Comparison of ENCODE assay signal across 8 cellular contexts in the genomic region with DNA sequence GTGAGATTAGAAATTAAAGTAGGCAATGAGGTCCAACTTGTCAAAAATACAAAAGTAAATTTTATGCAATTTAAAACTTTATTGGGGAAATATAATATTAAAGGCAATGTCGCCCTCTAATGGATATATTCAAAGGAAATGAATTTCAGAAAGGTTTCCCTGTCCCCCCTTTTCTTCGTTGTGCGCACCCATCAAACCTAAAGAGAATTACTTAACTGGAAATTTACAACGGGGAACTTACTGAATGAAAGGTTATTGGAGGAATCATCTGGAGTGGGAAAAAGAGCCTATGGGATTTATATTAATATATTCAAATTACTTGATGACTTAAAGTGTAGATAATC. TPM values are rescaled to one million over a fixed set of nuclear protein-coding genes. Genes with fewer than 3 reads are reported as not detected.
DNase-seq lines count a peak whose midpoint lies in the region; ATAC-seq and TF ChIP-seq lines count a peak whose summit lies in the region.

No MANE protein-coding gene starts in this region.

- intact Hi-C loops in left ventricle myocardium inferior (cut with micrococcal nuclease) = loop anchor here (2.0 kb wide), 1 partner anchor 185 kb away; no protein-coding TSS in a partner anchor
- intact Hi-C loops in Right ventricle myocardium inferior (cut with DNase I) = loop anchor here (1.0 to 10.0 kb wide), 5 partner anchors 82 to 505 kb away; a partner anchor contains a TSS
- intact Hi-C loops in lower lobe of right lung (cut with DNase I) = loop anchor here (5.0 kb wide), 2 partner anchors 187 to 362 kb away; no protein-coding TSS in a partner anchor

- H3K4me1 ChIP-seq in left ventricle myocardium inferior (peaks cover 42% of the 10 kb centered on the region), lower lobe of right lung (peaks cover 31% of the 10 kb centered on the region)

- peak; percentile 51 for TF ChIP-seq CTCF in left ventricle myocardium inferior (IDR thresholded peaks at IDR 0.05; ENCODE audit: borderline replicate concordance)
- peak; percentile 27 for TF ChIP-seq CTCF in lower lobe of right lung (IDR thresholded peaks at IDR 0.05)

- no peak for DNase-seq in left ventricle myocardium inferior
- DNase-seq in Right ventricle myocardium inferior (ENCODE audit: missing footprints) = no peak
- no peak for DNase-seq in activated naive CD8-positive, alpha-beta T cell treated with anti-CD3 and anti-CD28 coated beads for 36 hours
- DNase-seq in lower lobe of right lung = no peak
- no peak for DNase-seq in effector CD8-positive, alpha-beta T cell (lab: John Stamatoyannopoulos, UW)
- no peak for DNase-seq in DMS153 (lab: John Stamatoyannopoulos, UW)
- no peak for DNase-seq in activated CD4-positive, alpha-beta T cell treated with anti-CD3 and anti-CD28 coated beads, Interleukin-2, amount 50 U/mL, for 4 hours

- no peak for ATAC-seq in Right ventricle myocardium inferior
- no peak for ATAC-seq in lower lobe of right lung
- no peak for ATAC-seq in HG03439 (IDR thresholded peaks at IDR 0.05; ENCODE audit: unreplicated experiment)

- no peak overlapping the region for H3K27ac Mint-ChIP-seq in activated naive CD8-positive, alpha-beta T cell treated with anti-CD3 and anti-CD28 coated beads for 36 hours

- H3K4me3 Mint-ChIP-seq in activated naive CD8-positive, alpha-beta T cell treated with anti-CD3 and anti-CD28 coated beads for 36 hours = peak overlapping the region; percentile 81

- no peak overlapping the region for H3K27ac ChIP-seq in left ventricle myocardium inferior (replicated peaks)
- no peak overlapping the region for H3K27ac ChIP-seq in lower lobe of right lung

- H3K4me1 Mint-ChIP-seq in activated naive CD8-positive, alpha-beta T cell treated with anti-CD3 and anti-CD28 coated beads for 36 hours = peaks cover 28% of the 10 kb centered on the region

- H3K4me3 ChIP-seq in left ventricle myocardium inferior (peak overlapping the region; percentile 83), lower lobe of right lung (peak overlapping the region; percentile 71)

- H3K27me3 ChIP-seq in left ventricle myocardium inferior (ENCODE audit: low read depth) (peaks cover 50% of the 10 kb centered on the region), lower lobe of right lung (ENCODE audit: low read depth) (peaks cover 17% of the 10 kb centered on the region)

- no peaks in the 10 kb centered on the region for H3K9me3 Mint-ChIP-seq in activated naive CD8-positive, alpha-beta T cell treated with anti-CD3 and anti-CD28 coated beads for 36 hours

- H3K9me3 ChIP-seq in left ventricle myocardium inferior (replicated peaks) = no peaks in the 10 kb centered on the region
- no peaks in the 10 kb centered on the region for H3K9me3 ChIP-seq in lower lobe of right lung

- peaks cover 1% of the 10 kb centered on the region for H3K36me3 Mint-ChIP-seq in activated naive CD8-positive, alpha-beta T cell treated with anti-CD3 and anti-CD28 coated beads for 36 hours

- no peaks in the 10 kb centered on the region for H3K36me3 ChIP-seq in left ventricle myocardium inferior
- no peaks in the 10 kb centered on the region for H3K36me3 ChIP-seq in lower lobe of right lung

- peaks cover 46% of the 10 kb centered on the region for H3K27me3 Mint-ChIP-seq in activated naive CD8-positive, alpha-beta T cell treated with anti-CD3 and anti-CD28 coated beads for 36 hours

RNA-seq across cellular contexts. Expression of a gene that starts 1.7 kb away (rescaled TPM):
- 24.7 TPM for total RNA-seq in left ventricle myocardium inferior
- total RNA-seq in Right ventricle myocardium inferior = 14.3 TPM
- total RNA-seq in activated naive CD8-positive, alpha-beta T cell treated with anti-CD3 and anti-CD28 coated beads for 36 hours = 1 to 10 TPM; 1.4 to 1.5 TPM
- 2.7 TPM for total RNA-seq in lower lobe of right lung
